ENCODE assay signal across 18 cellular contexts in genomic region chr1:89576016-89576415, GRCh38. TPM values are rescaled to one million over a fixed set of nuclear protein-coding genes. Genes with fewer than 3 reads are reported as not detected.
A peak's percentile ranks its signal among the peaks of the same experiment; 100 is the strongest.
DNase-seq lines count a peak whose midpoint lies in the region; ATAC-seq and TF ChIP-seq lines count a peak whose summit lies in the region.
"Had no signal": no experiment of that assay in that cellular context is flagged by ENCODE, and none has a peak within 500 bp of the region (broad histone marks: within the 10 kb centered on the region; RNA-seq: fewer than 3 reads in every experiment).

No MANE protein-coding gene starts in this region.

- no peaks in the 10 kb centered on the region for H3K27me3 Mint-ChIP-seq in GM23338 (ENCODE audit: insufficient read depth, low read depth, poor library complexity)
- peaks cover 2% of the 10 kb centered on the region for H3K27me3 Mint-ChIP-seq in neural progenitor cell (ENCODE audit: insufficient read depth, low read depth)

- TF ChIP-seq CTCF in GM23338 (conservative IDR thresholded peaks at IDR 0.05; ENCODE audit: low read depth in 2 of 2) (no peak), neural progenitor cell (IDR thresholded peaks at IDR 0.05) (no peak)

- H3K4me1 ChIP-seq in GM23338 (ENCODE audit: insufficient read depth) = no peaks in the 10 kb centered on the region
- peaks cover 47% of the 10 kb centered on the region for H3K4me1 ChIP-seq in neural progenitor cell

- H2AFZ ChIP-seq in GM23338 (no peak overlapping the region), neural progenitor cell (replicated peaks) (no peak overlapping the region)

- H3K27ac ChIP-seq in GM23338 (ENCODE audit: low read depth) = no peak overlapping the region
- peak overlapping the region; percentile 51 for H3K27ac ChIP-seq in cingulate gyrus (ENCODE audit: low read depth, low read length)
- H3K27ac ChIP-seq in neural progenitor cell = peak overlapping the region; percentile 96
- H3K27ac ChIP-seq: BLaER1 treated with 17β-estradiol and CSF1 and Interleukin-3, amounts not matched to agents 10 nM and 100 nM had no signal

- H3K4me1 Mint-ChIP-seq in GM23338 = peaks cover 3% of the 10 kb centered on the region; the same call in 1 of the 3 replicates
- H3K4me1 Mint-ChIP-seq in neural progenitor cell = peaks cover 48% of the 10 kb centered on the region

- ATAC-seq in GM23338 (peak; percentile 67), HG03045 (IDR thresholded peaks at IDR 0.05; ENCODE audit: unreplicated experiment) (no peak)
- ATAC-seq: CD8-positive, alpha-beta T cell; Panc1; Right ventricle myocardium inferior had no signal

- H3K4me3 ChIP-seq in GM23338 = no peak overlapping the region
- no peak overlapping the region for H3K4me3 ChIP-seq in neural progenitor cell
- H3K4me3 ChIP-seq: BLaER1 treated with 17β-estradiol and CSF1 and Interleukin-3, amounts not matched to agents 10 nM and 100 nM had no signal

- H3K9me2 ChIP-seq in GM23338 (ENCODE audit: insufficient read depth) = no peaks in the 10 kb centered on the region

- peaks cover under 1% of the 10 kb centered on the region; the same call in 1 of the 3 replicates for H3K9me3 Mint-ChIP-seq in GM23338
- H3K9me3 Mint-ChIP-seq in neural progenitor cell = peaks cover 9% of the 10 kb centered on the region

- H4K20me1 ChIP-seq in GM23338 (replicated peaks; ENCODE audit: insufficient read depth) (peaks cover 13% of the 10 kb centered on the region), neural progenitor cell (ENCODE audit: low read depth) (no peaks in the 10 kb centered on the region)

- H3K36me3 ChIP-seq in GM23338 (ENCODE audit: insufficient read depth) (0 out of 2 replicates have a peak, but pooled peaks cover 10% of the 10 kb centered on the region), neural progenitor cell (peaks cover 16% of the 10 kb centered on the region)

- H3K9me3 ChIP-seq in neural progenitor cell (ENCODE audit: low read depth) = peaks cover 3% of the 10 kb centered on the region

- no peak overlapping the region for H3K9ac ChIP-seq in neural progenitor cell
- H3K9ac ChIP-seq: BLaER1 treated with 17β-estradiol and CSF1 and Interleukin-3, amounts not matched to agents 10 nM and 100 nM had no signal

- H3F3A ChIP-seq in GM23338 (replicated peaks; ENCODE audit: low read depth) (no peaks in the 10 kb centered on the region), neural progenitor cell (ENCODE audit: low read depth) (peaks cover 35% of the 10 kb centered on the region)

- H3K4me2 ChIP-seq in GM23338 (no peak overlapping the region), neural progenitor cell (peak overlapping the region; percentile 68)
- H3K4me2 ChIP-seq: BLaER1 treated with 17β-estradiol and CSF1 and Interleukin-3, amounts not matched to agents 10 nM and 100 nM had no signal

- H3K4me3 Mint-ChIP-seq in GM23338 = no peak overlapping the region
- no peak overlapping the region for H3K4me3 Mint-ChIP-seq in neural progenitor cell
- H3K4me3 Mint-ChIP-seq: CD8-positive, alpha-beta T cell had no signal

- DNase-seq in GM23338 (ENCODE audit: low spot score) (no peak), LHCN-M2 (ENCODE audit: low read depth) (peak; percentile 50), neural progenitor cell (ENCODE audit: low spot score) (peak; percentile 81), RKO (ENCODE audit: low spot score) (no peak), NCI-H1092 (lab: John Stamatoyannopoulos, UW) (no peak)
- DNase-seq: Calu3; CD8-positive, alpha-beta T cell; Kasumi-1; NCI-H1105; NCI-H1694 treated with DMSO at 0.1 percent for 48 hours; NCI-H2107; NCI-H226; NCI-H526 treated with DMSO at 0.1 percent for 48 hours had no signal

- H3K27me3 ChIP-seq in GM23338 (ENCODE audit: insufficient read depth) (no peaks in the 10 kb centered on the region), neural progenitor cell (no peaks in the 10 kb centered on the region)
- H3K27me3 ChIP-seq: BLaER1 treated with 17β-estradiol and CSF1 and Interleukin-3, amounts not matched to agents 10 nM and 100 nM had no signal

- no peak overlapping the region for H3K27ac Mint-ChIP-seq in GM23338
- peak overlapping the region; percentile 83 for H3K27ac Mint-ChIP-seq in neural progenitor cell
- H3K27ac Mint-ChIP-seq: CD8-positive, alpha-beta T cell had no signal

- H3K79me2 ChIP-seq in GM23338 (replicated peaks; ENCODE audit: insufficient read depth) (peaks cover 16% of the 10 kb centered on the region), neural progenitor cell (ENCODE audit: low read depth) (peaks cover 38% of the 10 kb centered on the region)

- H3K36me3 Mint-ChIP-seq in GM23338 (ENCODE audit: low read depth) (peaks cover 25% of the 10 kb centered on the region), neural progenitor cell (peaks cover 40% of the 10 kb centered on the region)

TF ChIP-seq in GM23338, 12 proteins besides CTCF, POLR2A, EP300 and RAD21 (continues in another document):
- TF ChIP-seq ZNF462 (CRISPR knock-in tag; IDR thresholded peaks at IDR 0.05) = no peak
- TF ChIP-seq NANOG (IDR thresholded peaks at IDR 0.05; ENCODE audit: borderline replicate concordance) = no peak
- TF ChIP-seq JUNB (IDR thresholded peaks at IDR 0.05; ENCODE audit: unreplicated experiment) = no peak
- TF ChIP-seq STAT1 (IDR thresholded peaks at IDR 0.05; ENCODE audit: unreplicated experiment) = no peak

RNA-seq across cellular contexts. Expression of gene LRRC8B, which starts 51.4 kb away (rescaled TPM):
- 26.5 and 37.6 TPM in 2 replicates for total RNA-seq in GM23338 (2014; rRNA removed; shearing (Covaris generic))
- polyA plus RNA-seq in GM23338 (2016; fragmentation: Nextera tagmentation; extraction: Ambion mirVana) = 7.5 and 9.0 TPM in 2 replicates
- 5.7 and 6.0 TPM in 2 replicates for total RNA-seq in LHCN-M2 (2014; rRNA removed)
- polyA plus RNA-seq in LHCN-M2 (2012) = 0.62 TPM
- 28.4 and 37.3 TPM in 2 replicates for total RNA-seq in neural progenitor cell (ENCODE audit: low replicate concordance)

RNA-seq across cellular contexts. Expression of gene LRRC8C, which starts 56.9 kb away (rescaled TPM):
- total RNA-seq in GM23338 (2014; rRNA removed; shearing (Covaris generic)) = 2.6 and 3.9 TPM in 2 replicates
- polyA plus RNA-seq in GM23338 (2016; fragmentation: Nextera tagmentation; extraction: Ambion mirVana) = 0.78 and 0.89 TPM in 2 replicates
- 4.8 and 5.7 TPM in 2 replicates for total RNA-seq in LHCN-M2 (2014; rRNA removed)
- 0.77 TPM for polyA plus RNA-seq in LHCN-M2 (2012)
- 5.3 and 5.5 TPM in 2 replicates for total RNA-seq in neural progenitor cell (ENCODE audit: low replicate concordance)

Comparison
In these comparisons a context has a peak if more than half of its experiments do, and no peak if none do; other contexts are left out.
1. DNase-seq: peak in LHCN-M2 (single experiment) and neural progenitor cell (single experiment); none in GM23338 (single experiment), RKO (single experiment) and NCI-H1092 (single experiment).